Comparison of ENCODE assay signal across 8 cellular contexts in genomic region chr3:53160660-53161344, GRCh38. TPM values are rescaled to one million over a fixed set of nuclear protein-coding genes. Genes with fewer than 3 reads are reported as not detected.
DNase-seq lines count a peak whose midpoint lies in the region; ATAC-seq lines count a peak whose summit lies in the region.

Gene PRKCD (plus strand): TSS chr3:53161209. CDS start chr3:53178423, 17,214 bp downstream.

- no peaks in the 10 kb centered on the region for H3K9me3 ChIP-seq in naive thymus-derived CD4-positive, alpha-beta T cell (ENCODE audit: control insufficient read depth in 2 of 3, low read length in 3 of 3)

- ATAC-seq in HG03442 (IDR thresholded peaks at IDR 0.05; ENCODE audit: unreplicated experiment) = peak; percentile 53
- peak; percentile 80 to 81 for ATAC-seq in activated T-cell treated with anti-CD3 and anti-CD28 coated beads, Interleukin-2, amount 50 U/mL, for 72 hours (replicated peaks in 1 of 2)
- peak; percentile 82 for ATAC-seq in naive thymus-derived CD4-positive, alpha-beta T cell
- peak; percentile 79 for ATAC-seq in stimulated activated memory B cell treated with anti-CD40 and anti-IgM and Interleukin-4, amounts not matched to agents 10 μg/mL and 1 μg/mL and 100 μg/mL, for 72 hours

- H3K4me1 ChIP-seq in naive thymus-derived CD4-positive, alpha-beta T cell (ENCODE audit: control insufficient read depth in 2 of 2, insufficient read depth in 2 of 2, low read length in 2 of 2) = peaks cover 9 to 22% of the 10 kb centered on the region in 2 donors

- H3K27me3 Mint-ChIP-seq in activated T-cell treated with anti-CD3 and anti-CD28 coated beads, Interleukin-2, amount 50 U/mL, for 72 hours (ENCODE audit: low read depth) = peaks cover 29% of the 10 kb centered on the region
- peaks cover 0 to 40% (median 13%) of the 10 kb centered on the region in 5 donors for H3K27me3 Mint-ChIP-seq in naive thymus-derived CD4-positive, alpha-beta T cell
- H3K27me3 Mint-ChIP-seq in stimulated activated memory B cell treated with anti-CD40 and anti-IgM and Interleukin-4, amounts not matched to agents 10 μg/mL and 1 μg/mL and 100 μg/mL, for 72 hours = peaks cover 18% of the 10 kb centered on the region

- H3K4me3 ChIP-seq in naive thymus-derived CD4-positive, alpha-beta T cell (ENCODE audit: low read length) = peak within 1 kb of the TSS; percentile 68

- peak; percentile 84 for DNase-seq in CD1c-positive myeloid dendritic cell (ENCODE audit: extremely low spot score)
- peak; percentile 90 for DNase-seq in GM19238 (ENCODE audit: insufficient read length, low spot score)
- peak; percentile 77 for DNase-seq in OCI-M1 (lab: John Stamatoyannopoulos, UW)
- DNase-seq in activated T-cell treated with anti-CD3 and anti-CD28 coated beads, Interleukin-2, amount 50 U/mL, for 72 hours = peak; percentile 81 to 82
- DNase-seq in fibroblast of gingiva (ENCODE audit: low read depth) = peak; percentile 92
- DNase-seq in naive thymus-derived CD4-positive, alpha-beta T cell = peak; percentile 55 to 81 (median 71)

- H3K27ac ChIP-seq in naive thymus-derived CD4-positive, alpha-beta T cell (ENCODE audit: low read depth, low read length) = peak within 1 kb of the TSS; percentile 77

- POLR2A ChIA-PET in naive thymus-derived CD4-positive, alpha-beta T cell (lab: Charles Lee) = interaction anchor here (1.3 to 1.5 kb wide), 2 partner anchors 28 to 29 kb away, joined by 3 to 5 read pairs; no protein-coding TSS in a partner anchor

- no peaks in the 10 kb centered on the region for H3K9me3 Mint-ChIP-seq in activated T-cell treated with anti-CD3 and anti-CD28 coated beads, Interleukin-2, amount 50 U/mL, for 72 hours
- H3K9me3 Mint-ChIP-seq in naive thymus-derived CD4-positive, alpha-beta T cell = no peaks in the 10 kb centered on the region
- no peaks in the 10 kb centered on the region for H3K9me3 Mint-ChIP-seq in stimulated activated memory B cell treated with anti-CD40 and anti-IgM and Interleukin-4, amounts not matched to agents 10 μg/mL and 1 μg/mL and 100 μg/mL, for 72 hours

- intact Hi-C loops in naive thymus-derived CD4-positive, alpha-beta T cell (cut with micrococcal nuclease) = loop anchor here (1.0 to 5.0 kb wide), 7 partner anchors 31 to 730 kb away; partner anchors contain the start of genes RFT1 (in 2 of the 2) and SELENOK (in 1 of the 2)

- H3K36me3 ChIP-seq in naive thymus-derived CD4-positive, alpha-beta T cell (ENCODE audit: control insufficient read depth in 2 of 3, insufficient read depth in 3 of 3, low read length in 3 of 3) = peaks cover 0 to 4% (median 0%) of the 10 kb centered on the region in 3 experiments

- peak within 1 kb of the TSS; percentile 92 to 94 for H3K4me3 Mint-ChIP-seq in activated T-cell treated with anti-CD3 and anti-CD28 coated beads, Interleukin-2, amount 50 U/mL, for 72 hours
- H3K4me3 Mint-ChIP-seq in naive thymus-derived CD4-positive, alpha-beta T cell = peak within 1 kb of the TSS; percentile 80 to 95 (median 92)
- H3K4me3 Mint-ChIP-seq in stimulated activated memory B cell treated with anti-CD40 and anti-IgM and Interleukin-4, amounts not matched to agents 10 μg/mL and 1 μg/mL and 100 μg/mL, for 72 hours = peak within 1 kb of the TSS; percentile 94

- peak within 1 kb of the TSS; percentile 67 for H3K27ac Mint-ChIP-seq in activated T-cell treated with anti-CD3 and anti-CD28 coated beads, Interleukin-2, amount 50 U/mL, for 72 hours
- H3K27ac Mint-ChIP-seq in naive thymus-derived CD4-positive, alpha-beta T cell = peak within 1 kb of the TSS; percentile 75 to 94 (median 90)
- H3K27ac Mint-ChIP-seq in stimulated activated memory B cell treated with anti-CD40 and anti-IgM and Interleukin-4, amounts not matched to agents 10 μg/mL and 1 μg/mL and 100 μg/mL, for 72 hours = peak within 1 kb of the TSS; percentile 78

- H3K4me1 Mint-ChIP-seq in activated T-cell treated with anti-CD3 and anti-CD28 coated beads, Interleukin-2, amount 50 U/mL, for 72 hours (ENCODE audit: low read depth) = peaks cover 23% of the 10 kb centered on the region
- H3K4me1 Mint-ChIP-seq in naive thymus-derived CD4-positive, alpha-beta T cell = peaks cover 18 to 30% (median 23%) of the 10 kb centered on the region in 7 donors
- H3K4me1 Mint-ChIP-seq in stimulated activated memory B cell treated with anti-CD40 and anti-IgM and Interleukin-4, amounts not matched to agents 10 μg/mL and 1 μg/mL and 100 μg/mL, for 72 hours = peaks cover 60% of the 10 kb centered on the region

- peaks cover 2 to 4% of the 10 kb centered on the region in 2 donors for H3K36me3 Mint-ChIP-seq in activated T-cell treated with anti-CD3 and anti-CD28 coated beads, Interleukin-2, amount 50 U/mL, for 72 hours (ENCODE audit: insufficient read depth in 2 of 2)
- peaks cover 0 to 2% (median 0%) of the 10 kb centered on the region in 5 donors for H3K36me3 Mint-ChIP-seq in naive thymus-derived CD4-positive, alpha-beta T cell
- peaks cover 5% of the 10 kb centered on the region for H3K36me3 Mint-ChIP-seq in stimulated activated memory B cell treated with anti-CD40 and anti-IgM and Interleukin-4, amounts not matched to agents 10 μg/mL and 1 μg/mL and 100 μg/mL, for 72 hours

- no peaks in the 10 kb centered on the region for H3K27me3 ChIP-seq in naive thymus-derived CD4-positive, alpha-beta T cell (ENCODE audit: control insufficient read depth in 2 of 2, insufficient read depth in 2 of 2, low read length in 2 of 2)

- CTCF ChIA-PET in naive thymus-derived CD4-positive, alpha-beta T cell (lab: Charles Lee) = interaction anchor here (1.6 kb wide), 1 partner anchor 35 kb away, joined by 3 read pairs; no protein-coding TSS in a partner anchor

RNA-seq across cellular contexts. Expression of gene PRKCD, which starts in this region (rescaled TPM):
- 10 to 100 TPM; 24.2 to 27.2 TPM for total RNA-seq in activated T-cell treated with anti-CD3 and anti-CD28 coated beads, Interleukin-2, amount 50 U/mL, for 72 hours
- 10 to 100 TPM; 10.2 to 72.8 (median 18.7) TPM for total RNA-seq in naive thymus-derived CD4-positive, alpha-beta T cell
- polyA plus RNA-seq in naive thymus-derived CD4-positive, alpha-beta T cell = 10 to 100 TPM in 1 of 2 donors, 1 to 10 TPM in 1; 7.7 to 17.5 TPM

Comparison
In these comparisons a context has a peak if more than half of its experiments do, and no peak if none do; other contexts are left out.
1. Peak in every context shown above with its lines: DNase-seq, ATAC-seq, H3K4me3 ChIP-seq and H3K27ac ChIP-seq.